ENCODE assay signal across 8 cellular contexts in genomic region chr19:39792999-39793546, GRCh38. TPM values are rescaled to one million over a fixed set of nuclear protein-coding genes. Genes with fewer than 3 reads are reported as not detected.
DNase-seq lines count a peak whose midpoint lies in the region; ATAC-seq and TF ChIP-seq lines count a peak whose summit lies in the region.

No MANE protein-coding gene starts in this region.

- peaks cover 2% of the 10 kb centered on the region for H3K4me1 Mint-ChIP-seq in activated naive CD8-positive, alpha-beta T cell (ENCODE audit: low read depth)

- H3K4me3 Mint-ChIP-seq in activated naive CD8-positive, alpha-beta T cell: peak overlapping the region; percentile 76

- intact Hi-C loops in Right ventricle myocardium inferior (cut with DNase I) (loop anchor here (1.0 kb wide), 2 partner anchors 49 to 177 kb away; no protein-coding TSS in a partner anchor), ovary (cut with DNase I) (loop anchor here in 1 of 4 donors (10.0 kb wide), 1 partner anchor 172 kb away; no protein-coding TSS in a partner anchor), testis (cut with DNase I; ENCODE audit: low total_unique reads) (no loop called here)

- no peak overlapping the region for H3K27ac Mint-ChIP-seq in activated naive CD8-positive, alpha-beta T cell

- H3K27me3 ChIP-seq in ovary (no peaks in the 10 kb centered on the region), testis (no peaks in the 10 kb centered on the region)

- H3K36me3 ChIP-seq in ovary (no peaks in the 10 kb centered on the region), testis (ENCODE audit: low read depth, missing control alignments) (no peaks in the 10 kb centered on the region)

- peak; percentile 69 for ATAC-seq in GM21723 (IDR thresholded peaks at IDR 0.05; ENCODE audit: unreplicated experiment)
- peak; percentile 96 for ATAC-seq in Right ventricle myocardium inferior

- H3K4me1 ChIP-seq in ovary (ENCODE audit: insufficient read depth): no peaks in the 10 kb centered on the region
- no peaks in the 10 kb centered on the region for H3K4me1 ChIP-seq in testis

- H3K27me3 Mint-ChIP-seq in activated naive CD8-positive, alpha-beta T cell: peaks cover 2% of the 10 kb centered on the region

- H3K4me3 ChIP-seq in ovary (peak overlapping the region; percentile 33), testis (peak overlapping the region in 1 of 2 donors; percentile 59)

- no peak for TF ChIP-seq POLR2A in ovary (IDR thresholded peaks at IDR 0.05)
- no peak for TF ChIP-seq POLR2A in testis (IDR thresholded peaks at IDR 0.05)

- TF ChIP-seq CTCF in ovary (IDR thresholded peaks at IDR 0.05) (peak; percentile 41 to 70 (median 50)), testis (IDR thresholded peaks at IDR 0.05) (peak; percentile 69 to 86 (median 78))

- H3K27ac ChIP-seq in ovary: no peak overlapping the region
- H3K27ac ChIP-seq in testis: no peak overlapping the region

- H3K9me3 ChIP-seq in ovary: no peaks in the 10 kb centered on the region
- no peaks in the 10 kb centered on the region for H3K9me3 ChIP-seq in testis

- no peak for TF ChIP-seq EP300 in ovary (IDR thresholded peaks at IDR 0.05)

- peaks cover 6% of the 10 kb centered on the region for H3K36me3 Mint-ChIP-seq in activated naive CD8-positive, alpha-beta T cell

- 0 to 1% (median 0%) methylated on average over 17 of the region's 17 CpGs for WGBS in ovary, 3 donors
- 0% methylated on average over 15 to 17 of the region's 17 CpGs for WGBS in testis, 2 donors

- peaks cover 8% of the 10 kb centered on the region for H3K9me3 Mint-ChIP-seq in activated naive CD8-positive, alpha-beta T cell (ENCODE audit: low read depth)

- peak; percentile 78 for DNase-seq in CD1c-positive myeloid dendritic cell (ENCODE audit: extremely low spot score)
- peak; percentile 90 for DNase-seq in NAMALWA (ENCODE audit: low spot score)
- DNase-seq in SKM-1 treated with dmso at 0.1 percent for 144 hours (lab: John Stamatoyannopoulos, UW; ENCODE audit: unreplicated experiment): peak; percentile 53
- peak; percentile 89 for DNase-seq in Right ventricle myocardium inferior (ENCODE audit: missing footprints)
- peak; percentile 45 to 81 (median 66) for DNase-seq in ovary
- peak; percentile 88 for DNase-seq in testis

RNA-seq across cellular contexts. Expression of gene LEUTX, which starts 14.4 kb away (rescaled TPM):
- total RNA-seq in Right ventricle myocardium inferior (not detected), ovary (not detected), testis (not detected)
- polyA plus RNA-seq in ovary (not detected), testis (ENCODE audit: insufficient read depth, low read depth, low replicate concordance) (not detected)

RNA-seq across cellular contexts. Expression of gene DYRK1B, which starts 40.9 kb away (rescaled TPM):
- total RNA-seq in Right ventricle myocardium inferior (19.9 TPM), ovary (10 to 100 TPM; 10.1 to 17.8 (median 13.4) TPM), testis (100 to 1,000 TPM in 1 of 2 donors, 10 to 100 TPM in 1; 90.8 to 127 TPM)
- polyA plus RNA-seq in ovary (10 to 100 TPM; 18.1 to 31.0 TPM), testis (ENCODE audit: insufficient read depth, low read depth, low replicate concordance) (124 TPM)

RNA-seq across cellular contexts. Expression of gene FBL, which starts 53.1 kb away (rescaled TPM):
- 64.8 TPM for total RNA-seq in Right ventricle myocardium inferior
- 100 to 1,000 TPM; 218 to 494 (median 369) TPM for total RNA-seq in ovary
- 100 to 1,000 TPM; 378 to 532 TPM for polyA plus RNA-seq in ovary
- total RNA-seq in testis: 100 to 1,000 TPM; 236 to 301 TPM
- 303 TPM for polyA plus RNA-seq in testis (ENCODE audit: insufficient read depth, low read depth, low replicate concordance)

RNA-seq across cellular contexts. Expression of gene CLC, which starts 55.2 kb away (rescaled TPM):
- total RNA-seq in Right ventricle myocardium inferior (not detected), ovary (not detected), testis (not detected)
- polyA plus RNA-seq in ovary (not detected), testis (ENCODE audit: insufficient read depth, low read depth, low replicate concordance) (0.61 TPM)
